In the genomic region with DNA sequence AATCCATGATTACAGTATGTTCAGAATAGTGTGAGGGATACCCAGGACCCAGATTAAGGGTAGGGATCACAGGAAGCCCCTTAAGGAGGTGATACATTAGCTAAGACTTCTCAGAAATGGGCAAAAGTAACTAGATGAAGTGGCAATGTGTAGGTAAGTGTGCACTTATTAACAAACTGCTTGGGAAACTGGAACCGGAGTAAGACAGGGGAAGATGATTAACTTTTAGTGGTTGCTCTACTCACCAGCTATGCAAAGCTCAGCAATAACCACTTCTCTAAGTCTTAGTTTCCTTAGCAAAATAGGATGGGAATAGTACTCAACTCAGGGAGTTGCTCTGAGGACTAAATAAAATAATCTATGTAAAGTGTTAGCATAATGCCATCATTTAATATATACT, we compare ENCODE assay signal across 13 cellular contexts.
DNase-seq lines count a peak whose midpoint lies in the region; ATAC-seq lines count a peak whose summit lies in the region.
"Had no signal": no experiment of that assay in that cellular context is flagged by ENCODE, and none has a peak within 500 bp of the region (broad histone marks: within the 10 kb centered on the region; RNA-seq: fewer than 3 reads in every experiment).

No MANE protein-coding gene starts in this region.

- H3K36me3 Mint-ChIP-seq in activated CD8-positive, alpha-beta memory T cell treated with anti-CD3 and anti-CD28 coated beads, Interleukin-2, amount 10 ng/mL, durations not matched to agents 7 days and 5 days, result no peaks in the 10 kb centered on the region
- H3K36me3 Mint-ChIP-seq: activated naive CD8-positive, alpha-beta T cell treated with anti-CD3 and anti-CD28 coated beads for 36 hours had no signal

- no peak overlapping the region for H3K27ac Mint-ChIP-seq in activated CD8-positive, alpha-beta memory T cell treated with anti-CD3 and anti-CD28 coated beads, Interleukin-2, amount 10 ng/mL, durations not matched to agents 7 days and 5 days
- H3K27ac Mint-ChIP-seq: activated CD4-positive, alpha-beta memory T cell treated with anti-CD3 and anti-CD28 coated beads, Interleukin-2, amount 10 ng/mL, durations not matched to agents 7 days and 5 days; activated naive CD8-positive, alpha-beta T cell treated with anti-CD3 and anti-CD28 coated beads for 36 hours had no signal

- DNase-seq in renal cortical epithelial cell (ENCODE audit: low read depth) (peak; percentile 86), NOMO-1 treated with DMSO at 0.1 percent for 48 hours (lab: John Stamatoyannopoulos, UW; ENCODE audit: unreplicated experiment) (no peak), Ammon's horn (ENCODE audit: low spot score) (no peak)
- DNase-seq in activated CD8-positive, alpha-beta memory T cell treated with anti-CD3 and anti-CD28 coated beads, Interleukin-2, amount 10 ng/mL, durations not matched to agents 7 days and 5 days, result no peak
- DNase-seq: activated CD4-positive, alpha-beta memory T cell treated with anti-CD3 and anti-CD28 coated beads, Interleukin-2, amount 10 ng/mL, durations not matched to agents 7 days and 5 days; activated naive CD8-positive, alpha-beta T cell treated with anti-CD3 and anti-CD28 coated beads for 36 hours; KBM-7; NCI-H2081; stimulated activated CD4-positive, alpha-beta T cell treated with anti-CD3 and anti-CD28 coated beads, Interleukin-4, amount 100 ng/mL, for 4 hours had no signal

- ATAC-seq in GM19328 (IDR thresholded peaks at IDR 0.05; ENCODE audit: unreplicated experiment), result peak; percentile 58
- peak; percentile 84 for ATAC-seq in HG02571 (IDR thresholded peaks at IDR 0.05; ENCODE audit: unreplicated experiment)
- ATAC-seq in HG03196 (IDR thresholded peaks at IDR 0.05; ENCODE audit: unreplicated experiment), result peak; percentile 98
- no peak for ATAC-seq in activated CD8-positive, alpha-beta memory T cell treated with anti-CD3 and anti-CD28 coated beads, Interleukin-2, amount 10 ng/mL, durations not matched to agents 7 days and 5 days
- ATAC-seq: HCT116 had no signal

- H3K4me1 Mint-ChIP-seq in activated CD8-positive, alpha-beta memory T cell treated with anti-CD3 and anti-CD28 coated beads, Interleukin-2, amount 10 ng/mL, durations not matched to agents 7 days and 5 days, result no peaks in the 10 kb centered on the region
- H3K4me1 Mint-ChIP-seq: activated CD4-positive, alpha-beta memory T cell treated with anti-CD3 and anti-CD28 coated beads, Interleukin-2, amount 10 ng/mL, durations not matched to agents 7 days and 5 days; activated naive CD8-positive, alpha-beta T cell treated with anti-CD3 and anti-CD28 coated beads for 36 hours had no signal

- H3K27me3 Mint-ChIP-seq in activated CD8-positive, alpha-beta memory T cell treated with anti-CD3 and anti-CD28 coated beads, Interleukin-2, amount 10 ng/mL, durations not matched to agents 7 days and 5 days, result no peaks in the 10 kb centered on the region
- H3K27me3 Mint-ChIP-seq: activated CD4-positive, alpha-beta memory T cell treated with anti-CD3 and anti-CD28 coated beads, Interleukin-2, amount 10 ng/mL, durations not matched to agents 7 days and 5 days; activated naive CD8-positive, alpha-beta T cell treated with anti-CD3 and anti-CD28 coated beads for 36 hours had no signal

- CTCF ChIA-PET in activated CD8-positive, alpha-beta memory T cell treated with anti-CD3 and anti-CD28 coated beads, Interleukin-2, amount 10 ng/mL, durations not matched to agents 7 days and 5 days (lab: Charles Lee), result no interaction called here

- no peaks in the 10 kb centered on the region for H3K9me3 Mint-ChIP-seq in activated CD8-positive, alpha-beta memory T cell treated with anti-CD3 and anti-CD28 coated beads, Interleukin-2, amount 10 ng/mL, durations not matched to agents 7 days and 5 days (ENCODE audit: low read depth)
- H3K9me3 Mint-ChIP-seq: activated CD4-positive, alpha-beta memory T cell treated with anti-CD3 and anti-CD28 coated beads, Interleukin-2, amount 10 ng/mL, durations not matched to agents 7 days and 5 days; activated naive CD8-positive, alpha-beta T cell treated with anti-CD3 and anti-CD28 coated beads for 36 hours had no signal

- no peak overlapping the region for H3K4me3 Mint-ChIP-seq in activated CD8-positive, alpha-beta memory T cell treated with anti-CD3 and anti-CD28 coated beads, Interleukin-2, amount 10 ng/mL, durations not matched to agents 7 days and 5 days
- H3K4me3 Mint-ChIP-seq: activated CD4-positive, alpha-beta memory T cell treated with anti-CD3 and anti-CD28 coated beads, Interleukin-2, amount 10 ng/mL, durations not matched to agents 7 days and 5 days; activated naive CD8-positive, alpha-beta T cell treated with anti-CD3 and anti-CD28 coated beads for 36 hours had no signal
